Comparison of ENCODE assay signal across 8 cellular contexts in genomic region chr19:52335768-52336116, GRCh38. TPM values are rescaled to one million over a fixed set of nuclear protein-coding genes. Genes with fewer than 3 reads are reported as not detected.
A peak's percentile ranks its signal among the peaks of the same experiment; 100 is the strongest.
DNase-seq lines count a peak whose midpoint lies in the region; ATAC-seq, FAIRE-seq and TF ChIP-seq lines count a peak whose summit lies in the region.

No MANE protein-coding gene starts in this region.

- DNase-seq in Right ventricle myocardium inferior (ENCODE audit: missing footprints), result no peak
- no peak for DNase-seq in cardiac septum (ENCODE audit: low spot score)
- no peak for DNase-seq in colonic mucosa
- DNase-seq in cortex of kidney (lab: John Stamatoyannopoulos, UW), result no peak
- DNase-seq in posterior cingulate gyrus, result no peak
- no peak for DNase-seq in NCI-H748 (lab: John Stamatoyannopoulos, UW; ENCODE audit: unreplicated experiment)
- no peak for DNase-seq in HTR-8/SVneo (ENCODE audit: insufficient read length, low spot score)

- TF ChIP-seq CTCF in colonic mucosa (IDR thresholded peaks at IDR 0.05), result no peak

- ATAC-seq in Right ventricle myocardium inferior, result peak; percentile 34

- H3K9me3 ChIP-seq in colonic mucosa, result peaks cover 3% of the 10 kb centered on the region
- H3K9me3 ChIP-seq in muscle layer of colon (ENCODE audit: low read length), result peaks cover 24% of the 10 kb centered on the region

- no peak for FAIRE-seq in HTR-8/SVneo (lab: Jason Lieb, UNC)

- intact Hi-C loops in Right ventricle myocardium inferior (cut with DNase I), result loop anchor here (2.0 kb wide), 1 partner anchor 39 kb away; the partner anchor contains the start of gene ZNF480
- intact Hi-C loops in cardiac septum (cut with DNase I), result loop anchor here (2.0 kb wide), 1 partner anchor 33 kb away; the partner anchor contains the start of gene ZNF880
- intact Hi-C loops in colonic mucosa (cut with DNase I), result no loop called here
- intact Hi-C loops in posterior cingulate gyrus (cut with DNase I), result loop anchor here (1.0 to 2.0 kb wide), 2 partner anchors 34 to 39 kb away; partner anchors contain the start of genes ZNF480 and ZNF880

- H3K36me3 ChIP-seq in colonic mucosa (no peaks in the 10 kb centered on the region), muscle layer of colon (ENCODE audit: insufficient read depth, low read length) (no peaks in the 10 kb centered on the region)

- H3K27ac ChIP-seq in colonic mucosa, result peak overlapping the region; percentile 37
- no peak overlapping the region for H3K27ac ChIP-seq in muscle layer of colon (ENCODE audit: low read depth, low read length)

- H3K9ac ChIP-seq in colonic mucosa (ENCODE audit: low read depth in 2 of 2, low read length in 2 of 2), result peak overlapping the region in 1 of 2 donors; percentile 84
- H3K9ac ChIP-seq in muscle layer of colon (ENCODE audit: low read length), result no peak overlapping the region

- H3K4me1 ChIP-seq in colonic mucosa, result no peaks in the 10 kb centered on the region
- H3K4me1 ChIP-seq in muscle layer of colon (ENCODE audit: insufficient read depth, low read length), result peaks cover 9% of the 10 kb centered on the region

- H3K27me3 ChIP-seq in colonic mucosa (no peaks in the 10 kb centered on the region), muscle layer of colon (ENCODE audit: control insufficient read depth in 1 of 2, insufficient read depth in 2 of 2, low read length in 2 of 2) (no peaks in the 10 kb centered on the region)

- H3K4me3 ChIP-seq in colonic mucosa (peak overlapping the region; percentile 70), muscle layer of colon (ENCODE audit: low read depth in 1 of 2, low read length in 2 of 2) (peak overlapping the region; percentile 72 to 80)

RNA-seq across cellular contexts. Expression of gene ZNF610, which starts 0.3 kb away (rescaled TPM):
- total RNA-seq in Right ventricle myocardium inferior (2.5 TPM), cardiac septum (2.8 TPM), colonic mucosa (1 to 10 TPM in 1 of 2 donors, under 1 TPM in 1; 0.84 to 1.6 TPM)

RNA-seq across cellular contexts. Expression of gene ZNF880, which starts 34.0 kb away (rescaled TPM):
- total RNA-seq in Right ventricle myocardium inferior, result 18.2 TPM
- total RNA-seq in cardiac septum, result 18.3 TPM
- 1 to 10 TPM; 8.1 to 8.3 TPM for total RNA-seq in colonic mucosa

RNA-seq across cellular contexts. Expression of gene ZNF480, which starts 38.8 kb away (rescaled TPM):
- total RNA-seq in Right ventricle myocardium inferior (18.5 TPM), cardiac septum (13.0 TPM), colonic mucosa (10 to 100 TPM; 13.2 TPM)
